ENCODE assay signal across 20 cellular contexts in the genomic region with DNA sequence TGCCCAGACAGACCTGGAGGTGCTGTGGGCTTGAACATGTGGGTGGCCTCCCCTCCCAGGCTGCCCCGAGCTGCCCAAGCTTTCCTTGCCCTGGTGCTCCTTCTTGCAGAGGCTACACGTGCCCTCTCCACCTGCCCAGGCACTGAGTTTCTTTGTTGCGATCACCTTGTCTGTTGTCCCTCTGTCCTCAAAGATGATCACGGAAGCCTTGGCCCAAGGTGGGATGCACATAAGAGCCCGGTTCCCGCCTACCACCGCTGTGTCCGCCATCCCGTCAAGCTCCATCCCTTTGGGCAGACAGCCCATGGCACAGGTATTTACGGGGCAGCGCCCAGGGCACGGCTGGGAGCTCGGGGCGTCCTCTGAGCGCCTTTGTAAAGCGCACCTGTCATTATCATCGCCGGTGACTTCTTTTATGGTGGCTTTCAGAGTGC.
DNase-seq lines count a peak whose midpoint lies in the region; ATAC-seq, FAIRE-seq and TF ChIP-seq lines count a peak whose summit lies in the region.
"Had no signal": no experiment of that assay in that cellular context is flagged by ENCODE, and none has a peak within 500 bp of the region (broad histone marks: within the 10 kb centered on the region; RNA-seq: fewer than 3 reads in every experiment).

No MANE protein-coding gene starts in this region.

- no peak overlapping the region for H3K4me3 Mint-ChIP-seq in T-helper 2 cell treated with Interferon-gamma antibody and Interleukin-4, amounts not matched to agents 5 μg/mL and 100 μg/mL, for 36 hours
- H3K4me3 Mint-ChIP-seq in mesothelial cell of epicardium (no peak overlapping the region), endothelial cell (ENCODE audit: unreplicated experiment) (no peak overlapping the region)
- H3K4me3 Mint-ChIP-seq: GM23338 had no signal

- peaks cover 3% of the 10 kb centered on the region for H4K20me1 ChIP-seq in HepG2 (ENCODE audit: insufficient read depth, low read length)

- H3K27me3 ChIP-seq in HepG2 (ENCODE audit: control insufficient read depth in 1 of 2, insufficient read depth in 2 of 2, low read length in 2 of 2) (no peaks in the 10 kb centered on the region; a peak in 1 of 5 replicates), right lobe of liver (no peaks in the 10 kb centered on the region)
- H3K27me3 ChIP-seq: MG63 had no signal

- peaks cover 64% of the 10 kb centered on the region for H3K36me3 Mint-ChIP-seq in T-helper 2 cell treated with Interferon-gamma antibody and Interleukin-4, amounts not matched to agents 5 μg/mL and 100 μg/mL, for 36 hours (ENCODE audit: low read depth)
- H3K36me3 Mint-ChIP-seq in mesothelial cell of epicardium (peaks cover 28% of the 10 kb centered on the region), endothelial cell (ENCODE audit: low read depth, unreplicated experiment) (peaks cover 42% of the 10 kb centered on the region)

- ATAC-seq in HepG2 (no peak), right lobe of liver (no peak), GM18870 (IDR thresholded peaks at IDR 0.05; ENCODE audit: unreplicated experiment) (no peak)
- ATAC-seq: GM23338, Right ventricle myocardium inferior had no signal

- FAIRE-seq in HepG2 (lab: Jason Lieb, UNC): no peak

- intact Hi-C loops in HepG2 (cut with micrococcal nuclease; ENCODE audit: unreplicated experiment) (no loop called here), right lobe of liver (cut with DNase I) (loop anchor here in 1 of 2 donors (10.0 kb wide), 1 partner anchor 50 kb away; no protein-coding TSS in a partner anchor)

- H3K27ac ChIP-seq in HepG2 (ENCODE audit: extremely low read length, insufficient read depth, low read length) (no peak overlapping the region), right lobe of liver (no peak overlapping the region)
- H3K27ac ChIP-seq: 22Rv1, HL-60, KMS-11, PC-9 had no signal

- in situ Hi-C loops in HepG2 (cut with HindIII; ENCODE audit: extremely low pct_ligation_motif_present, low pct_unique_long_range_greater_than_20kb): loop anchor here (10.0 kb wide), 2 partner anchors 60 to 160 kb away; no protein-coding TSS in a partner anchor

- no TSS peak for BruUV-seq in HepG2 (replicated peaks; lab: Mats Ljungman, UMichigan)

- H3K4me1 Mint-ChIP-seq in T-helper 2 cell treated with Interferon-gamma antibody and Interleukin-4, amounts not matched to agents 5 μg/mL and 100 μg/mL, for 36 hours (ENCODE audit: low read depth): peaks cover 31% of the 10 kb centered on the region
- H3K4me1 Mint-ChIP-seq in mesothelial cell of epicardium (peaks cover 8% of the 10 kb centered on the region), endothelial cell (ENCODE audit: unreplicated experiment) (peaks cover 4% of the 10 kb centered on the region)
- H3K4me1 Mint-ChIP-seq: GM23338 had no signal

- H3K4me1 ChIP-seq in HepG2 (ENCODE audit: insufficient read depth, low read length) (no peaks in the 10 kb centered on the region), right lobe of liver (no peaks in the 10 kb centered on the region)

- H3K27ac Mint-ChIP-seq in T-helper 2 cell treated with Interferon-gamma antibody and Interleukin-4, amounts not matched to agents 5 μg/mL and 100 μg/mL, for 36 hours: peak overlapping the region; percentile 19
- peak overlapping the region; percentile 32 for H3K27ac Mint-ChIP-seq in mesothelial cell of epicardium
- no peak overlapping the region for H3K27ac Mint-ChIP-seq in endothelial cell (ENCODE audit: unreplicated experiment)
- H3K27ac Mint-ChIP-seq: GM23338 had no signal

- POLR2A ChIA-PET in HepG2 (lab: Yijun Ruan, JAX): no interaction called here

- no peak for DNase-seq in T-helper 2 cell treated with Interferon-gamma antibody and Interleukin-4, amounts not matched to agents 5 μg/mL and 100 μg/mL, for 36 hours (ENCODE audit: low spot score)
- DNase-seq in T-helper 2 cell (no peak), HepG2 (ENCODE audit: low spot score) (no peak), right lobe of liver (no peak), mesothelial cell of epicardium (ENCODE audit: low spot score in 2 of 2, unreplicated experiment in 2 of 2) (no peak), endothelial cell (ENCODE audit: low spot score) (no peak), NCI-H82 treated with DMSO at 0.1 percent for 48 hours (lab: John Stamatoyannopoulos, UW; ENCODE audit: unreplicated experiment) (no peak)
- DNase-seq: DMS 273 treated with DMSO at 0.1 percent for 48 hours, MG63, NCI-H1105, NCI-H1694 treated with DMSO at 0.1 percent for 48 hours, NCI-H345, NCI-H69, PC-9 had no signal

- no peak overlapping the region for H3K4me2 ChIP-seq in HepG2 (ENCODE audit: low read depth, low read length)
- H3K4me2 ChIP-seq: GM23338, KMS-11, PC-9 had no signal

- no peak overlapping the region for H2AFZ ChIP-seq in HepG2 (ENCODE audit: low read length)
- H2AFZ ChIP-seq: GM23338, PC-9 had no signal

- WGBS in HepG2 (ENCODE audit: low lambda C conversion rate): 97% methylated on average over 18 of the region's 18 CpGs
- WGBS in right lobe of liver (ENCODE audit: insufficient coverage, low coverage, low lambda C conversion rate, missing lambda C conversion rate): 98% methylated on average over 9 of the region's 18 CpGs

- TF ChIP-seq POLR2A in HepG2 (IDR thresholded peaks at IDR 0.05; ENCODE audit: insufficient read depth in 1 of 2, low read depth in 2 of 2, low read length in 2 of 2) (no peak), right lobe of liver (IDR thresholded peaks at IDR 0.05) (no peak)

- no peak for TF ChIP-seq EP300 in HepG2 (IDR thresholded peaks at IDR 0.05; ENCODE audit: low read depth in 2 of 2, low read length in 2 of 2)
- TF ChIP-seq EP300 in HepG2 (CRISPR knock-in tag; IDR thresholded peaks at IDR 0.05; ENCODE audit: borderline replicate concordance): no peak

- CTCF ChIA-PET in HepG2 (lab: Yijun Ruan, JAX; ENCODE audit: low intra/inter-chr PET ratio, low total read pairs): no interaction called here

- no peak for TF ChIP-seq RAD21 in HepG2 (CRISPR knock-in tag; IDR thresholded peaks at IDR 0.05)

- H3K79me2 ChIP-seq in HepG2 (ENCODE audit: insufficient read depth, low read length): no peaks in the 10 kb centered on the region

- no peak for TF ChIP-seq CTCF in HepG2 (CRISPR knock-in tag; IDR thresholded peaks at IDR 0.05)
- TF ChIP-seq CTCF in right lobe of liver (IDR thresholded peaks at IDR 0.05): no peak
- TF ChIP-seq CTCF in mesothelial cell of epicardium (IDR thresholded peaks at IDR 0.05; ENCODE audit: unreplicated experiment): no peak
- TF ChIP-seq CTCF in endothelial cell (IDR thresholded peaks at IDR 0.05; ENCODE audit: unreplicated experiment): no peak

- no peak overlapping the region for H3K9ac ChIP-seq in HepG2 (ENCODE audit: insufficient read depth, low read depth, low read length)
- H3K9ac ChIP-seq: KMS-11 had no signal

- H3K4me3 ChIP-seq in HepG2 (replicated peaks in 1 of 3; ENCODE audit: insufficient read depth in 1 of 3, low read depth in 2 of 3, low read length in 3 of 3) (no peak overlapping the region), right lobe of liver (no peak overlapping the region)
- H3K4me3 ChIP-seq: GM23338, MG63, PC-9 had no signal

- H3K27me3 Mint-ChIP-seq in T-helper 2 cell treated with Interferon-gamma antibody and Interleukin-4, amounts not matched to agents 5 μg/mL and 100 μg/mL, for 36 hours (ENCODE audit: low read depth): no peaks in the 10 kb centered on the region
- H3K27me3 Mint-ChIP-seq in mesothelial cell of epicardium (ENCODE audit: low read depth) (no peaks in the 10 kb centered on the region), endothelial cell (ENCODE audit: unreplicated experiment) (peaks cover 6% of the 10 kb centered on the region)

- H3K9me3 ChIP-seq in HepG2 (ENCODE audit: low read length): no peaks in the 10 kb centered on the region
- H3K9me3 ChIP-seq in right lobe of liver: no peaks in the 10 kb centered on the region
- H3K9me3 ChIP-seq: MG63 had no signal

- H3K9me3 Mint-ChIP-seq in T-helper 2 cell treated with Interferon-gamma antibody and Interleukin-4, amounts not matched to agents 5 μg/mL and 100 μg/mL, for 36 hours: no peaks in the 10 kb centered on the region
- H3K9me3 Mint-ChIP-seq in mesothelial cell of epicardium (no peaks in the 10 kb centered on the region), endothelial cell (ENCODE audit: unreplicated experiment) (no peaks in the 10 kb centered on the region)
- H3K9me3 Mint-ChIP-seq: GM23338 had no signal

- peaks cover 44 to 86% of the 10 kb centered on the region in 2 experiments for H3K36me3 ChIP-seq in HepG2 (replicated peaks in 1 of 2; ENCODE audit: control insufficient read depth in 1 of 2, insufficient read depth in 2 of 2, low read length in 2 of 2)
- peaks cover 10 to 60% (median 19%) of the 10 kb centered on the region in 4 donors for H3K36me3 ChIP-seq in right lobe of liver

TF ChIP-seq in HepG2, 621 proteins besides CTCF, POLR2A, EP300 and RAD21:
- TF ChIP-seq, protein P1, sequence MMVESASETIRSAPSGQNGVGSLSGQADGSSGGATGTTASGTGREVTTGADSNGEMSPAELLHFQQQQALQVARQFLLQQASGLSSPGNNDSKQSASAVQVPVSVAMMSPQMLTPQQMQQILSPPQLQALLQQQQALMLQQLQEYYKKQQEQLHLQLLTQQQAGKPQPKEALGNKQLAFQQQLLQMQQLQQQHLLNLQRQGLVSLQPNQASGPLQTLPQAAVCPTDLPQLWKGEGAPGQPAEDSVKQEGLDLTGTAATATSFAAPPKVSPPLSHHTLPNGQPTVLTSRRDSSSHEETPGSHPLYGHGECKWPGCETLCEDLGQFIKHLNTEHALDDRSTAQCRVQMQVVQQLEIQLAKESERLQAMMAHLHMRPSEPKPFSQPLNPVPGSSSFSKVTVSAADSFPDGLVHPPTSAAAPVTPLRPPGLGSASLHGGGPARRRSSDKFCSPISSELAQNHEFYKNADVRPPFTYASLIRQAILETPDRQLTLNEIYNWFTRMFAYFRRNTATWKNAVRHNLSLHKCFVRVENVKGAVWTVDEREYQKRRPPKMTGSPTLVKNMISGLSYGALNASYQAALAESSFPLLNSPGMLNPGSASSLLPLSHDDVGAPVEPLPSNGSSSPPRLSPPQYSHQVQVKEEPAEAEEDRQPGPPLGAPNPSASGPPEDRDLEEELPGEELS (CRISPR knock-in tag; IDR thresholded peaks at IDR 0.05): no peak
- peak; percentile 21 for TF ChIP-seq AGO2 (optimal IDR thresholded peaks at IDR 0.05; ENCODE audit: low read depth, low read length)
